ENCODE assay signal across 8 cellular contexts in genomic region chr3:111859061-111859973, GRCh38. TPM values are rescaled to one million over a fixed set of nuclear protein-coding genes. Genes with fewer than 3 reads are reported as not detected.
A peak's percentile ranks its signal among the peaks of the same experiment; 100 is the strongest.
DNase-seq lines count a peak whose midpoint lies in the region; ATAC-seq, FAIRE-seq and TF ChIP-seq lines count a peak whose summit lies in the region.

PHLDB2 (plus strand) TSS chr3:111859265; CDS start chr3:111884078, 24,813 bp downstream.

- intact Hi-C loops in breast epithelium (cut with DNase I; ENCODE audit: low total_unique reads): no loop called here

- H3K4me3 ChIP-seq in A549: peak within 1 kb of the TSS; percentile 81
- peak within 1 kb of the TSS; percentile 49 for H3K4me3 ChIP-seq in NB4 (ENCODE audit: low read depth, low read length)
- H3K4me3 ChIP-seq in WI38 (ENCODE audit: low read depth, low read length): peak within 1 kb of the TSS; percentile 78
- H3K4me3 ChIP-seq in breast epithelium: peak within 1 kb of the TSS; percentile 78 to 90 (median 86)

- WGBS in A549 (ENCODE audit: missing lambda C conversion rate): under 1% methylated on average over 31 of the region's 78 CpGs

- TF ChIP-seq CTCF in A549 (IDR thresholded peaks at IDR 0.05): no peak
- TF ChIP-seq CTCF in NB4 (IDR thresholded peaks at IDR 0.05; ENCODE audit: low read depth, low read length): no peak
- TF ChIP-seq CTCF in WI38 (IDR thresholded peaks at IDR 0.05; ENCODE audit: low read depth, low read length): no peak
- TF ChIP-seq CTCF in breast epithelium (IDR thresholded peaks at IDR 0.05): peak in 1 of 3 donors; percentile 4

- peak; percentile 25 for TF ChIP-seq POLR2A in A549 (IDR thresholded peaks at IDR 0.05; ENCODE audit: low read length)
- no peak for TF ChIP-seq POLR2A in NB4 (IDR thresholded peaks at IDR 0.05; ENCODE audit: extremely low read depth, insufficient read length)
- TF ChIP-seq POLR2A in breast epithelium (IDR thresholded peaks at IDR 0.05): peak; percentile 66

- CTCF ChIA-PET in A549 (lab: Yijun Ruan, JAX): interaction anchor here (0.6 to 12.6 kb wide), 63 partner anchors 8 to 290 kb away, joined by 3 to 289 read pairs (median 4); no protein-coding TSS in a partner anchor

- H3K4me1 ChIP-seq in A549 (peaks cover 37% of the 10 kb centered on the region), breast epithelium (no peaks in the 10 kb centered on the region)

- no peaks in the 10 kb centered on the region for H3K9me3 ChIP-seq in A549
- no peaks in the 10 kb centered on the region for H3K9me3 ChIP-seq in breast epithelium

- TF ChIP-seq RAD21 in A549 (conservative IDR thresholded peaks at IDR 0.05 in 1 of 2, IDR thresholded peaks at IDR 0.05 in 1 of 2): peak; percentile 17 to 45; a peak in 3 of 5 replicates

- no peaks in the 10 kb centered on the region for H3K36me3 ChIP-seq in breast epithelium

- peak; percentile 62 to 81; a peak in 3 of 5 replicates for TF ChIP-seq EP300 in A549 (IDR thresholded peaks at IDR 0.05)

- H3K27ac ChIP-seq in A549: peak within 1 kb of the TSS; percentile 91 to 99
- H3K27ac ChIP-seq in breast epithelium: peak within 1 kb of the TSS; percentile 96 to 98

- no peak for FAIRE-seq in A549 (lab: Jason Lieb, UNC)

- POLR2A ChIA-PET in A549 (lab: Yijun Ruan, JAX): interaction anchor here (0.7 to 3.4 kb wide), 22 partner anchors 8 to 168 kb away, joined by 3 to 53 read pairs (median 6); partner anchors contain the start of gene ABHD10

- peak; percentile 83 to 91 for ATAC-seq in A549

- peak; percentile 65 to 87 for DNase-seq in A549 (ENCODE audit: low read depth in 1 of 2, low spot score in 1 of 2)
- DNase-seq in GM19240 (ENCODE audit: insufficient read length, low spot score): peak; percentile 9
- DNase-seq in NB4 (ENCODE audit: low read depth): peak; percentile 5
- DNase-seq in breast epithelium (ENCODE audit: low spot score in 2 of 2): peak; percentile 78 to 91
- peak; percentile 97 for DNase-seq in islet precursor cell
- DNase-seq in stimulated activated CD4-positive, alpha-beta T cell treated with anti-CD3 and anti-CD28 coated beads, Interleukin-15, amount 100 ng/mL, for 48 hours (ENCODE audit: low read depth in 2 of 2): peak; percentile 16 to 43
- no peak for DNase-seq in NCI-H446 (lab: John Stamatoyannopoulos, UW)

- peak within 1 kb of the TSS; percentile 76 for H3K4me2 ChIP-seq in A549

- H3K27me3 ChIP-seq in breast epithelium: no peaks in the 10 kb centered on the region

TF ChIP-seq in A549, 52 proteins besides CTCF, POLR2A, EP300 and RAD21 (continues in another document):
- TF ChIP-seq KDM5A (IDR thresholded peaks at IDR 0.05) (no peak), USF2 (IDR thresholded peaks at IDR 0.05) (no peak), SMC3 (IDR thresholded peaks at IDR 0.05) (peak; percentile 53), FOSL2 (IDR thresholded peaks at IDR 0.05) (no peak), FOSL2 (CRISPR knock-in tag; IDR thresholded peaks at IDR 0.05) (no peak; the same call in 1 of the 2 replicates), E2F6 (IDR thresholded peaks at IDR 0.05; ENCODE audit: borderline replicate concordance, low read depth) (no peak), NPAS2 (CRISPR knock-in tag; IDR thresholded peaks at IDR 0.05; ENCODE audit: borderline replicate concordance) (no peak), FOSB (CRISPR knock-in tag; IDR thresholded peaks at IDR 0.05) (no peak), KDM1A (IDR thresholded peaks at IDR 0.05; ENCODE audit: low read depth) (no peak), CHD4 (IDR thresholded peaks at IDR 0.05; ENCODE audit: borderline replicate concordance) (no peak), JUN (IDR thresholded peaks at IDR 0.05) (peak; percentile 61 to 75; a peak in 4 of 5 replicates), CHD2 (IDR thresholded peaks at IDR 0.05; ENCODE audit: low read length, partially characterized antibody) (no peak), HOXB5 (CRISPR knock-in tag; IDR thresholded peaks at IDR 0.05) (no peak), PBX3 (IDR thresholded peaks at IDR 0.05) (no peak), RNF2 (IDR thresholded peaks at IDR 0.05; ENCODE audit: borderline replicate concordance, low read depth) (peak; percentile 37; the same call in 1 of the 2 replicates), JUNB (IDR thresholded peaks at IDR 0.05) (no peak), MAZ (IDR thresholded peaks at IDR 0.05; ENCODE audit: borderline replicate concordance, low read depth, low read length) (no peak), HDAC2 (IDR thresholded peaks at IDR 0.05) (no peak), CEBPB (IDR thresholded peaks at IDR 0.05) (peak; percentile 92 to 93), HES2 (IDR thresholded peaks at IDR 0.05) (0 out of 2 replicates have a peak, but pooled peaks have one; percentile 34), ZNF302 (CRISPR knock-in tag; IDR thresholded peaks at IDR 0.05) (no peak), EHMT2 (IDR thresholded peaks at IDR 0.05; ENCODE audit: low read depth) (no peak), ESRRA (IDR thresholded peaks at IDR 0.05; ENCODE audit: borderline replicate concordance, low read length) (no peak), TFCP2L1 (CRISPR knock-in tag; IDR thresholded peaks at IDR 0.05) (no peak), ZC3H11A (IDR thresholded peaks at IDR 0.05) (no peak), MAX (IDR thresholded peaks at IDR 0.05) (peak; percentile 14; the same call in 1 of the 2 replicates), BCL3 (IDR thresholded peaks at IDR 0.05) (0 out of 3 replicates have a peak, but pooled peaks have one; percentile 60), CBX2 (IDR thresholded peaks at IDR 0.05; ENCODE audit: borderline replicate concordance, low read depth) (no peak)

RNA-seq across cellular contexts. Expression of gene PHLDB2, which starts in this region (rescaled TPM):
- polyA plus RNA-seq in A549 (2011; rRNA removed) (39.5 and 49.4 TPM in 2 replicates), A549 (2017; fragmentation: RNase III; extraction: RNeasy Plus Mini Kit Qiagen cat#74134 plus additional on column Dnase treatment) (50.6 to 59.7 TPM (median 56.5 TPM) in 3 replicates)
- 6.7 and 8.0 TPM in 2 replicates for polyA plus RNA-seq in A549 (2012; cell fraction: cytosol; rRNA removed)
- polyA plus RNA-seq in A549 (2012; cell fraction: nucleus; rRNA removed): 18.3 and 28.7 TPM in 2 replicates
- 71.1 and 91.9 TPM in 2 replicates for polyA minus RNA-seq in A549 (2011; rRNA and poly(A)+ RNA removed)
- 10 to 100 TPM; 53.1 to 94.4 (median 65.0) TPM for total RNA-seq in breast epithelium

Comparison
In these comparisons a context has a peak if more than half of its experiments do, and no peak if none do; other contexts are left out.
1. DNase-seq: peak in A549 (2 of 2), GM19240 (single experiment), NB4 (single experiment), breast epithelium (2 of 2), islet precursor cell (single experiment) and stimulated activated CD4-positive, alpha-beta T cell treated with anti-CD3 and anti-CD28 coated beads, Interleukin-15, amount 100 ng/mL, for 48 hours (2 of 2); none in NCI-H446 (0 of 2).
2. Peak in every context shown above with its lines, with median percentiles within 50 percentile points of each other: H3K4me3 ChIP-seq.